Comparison of ENCODE assay signal across 1 cellular context in the genomic region with DNA sequence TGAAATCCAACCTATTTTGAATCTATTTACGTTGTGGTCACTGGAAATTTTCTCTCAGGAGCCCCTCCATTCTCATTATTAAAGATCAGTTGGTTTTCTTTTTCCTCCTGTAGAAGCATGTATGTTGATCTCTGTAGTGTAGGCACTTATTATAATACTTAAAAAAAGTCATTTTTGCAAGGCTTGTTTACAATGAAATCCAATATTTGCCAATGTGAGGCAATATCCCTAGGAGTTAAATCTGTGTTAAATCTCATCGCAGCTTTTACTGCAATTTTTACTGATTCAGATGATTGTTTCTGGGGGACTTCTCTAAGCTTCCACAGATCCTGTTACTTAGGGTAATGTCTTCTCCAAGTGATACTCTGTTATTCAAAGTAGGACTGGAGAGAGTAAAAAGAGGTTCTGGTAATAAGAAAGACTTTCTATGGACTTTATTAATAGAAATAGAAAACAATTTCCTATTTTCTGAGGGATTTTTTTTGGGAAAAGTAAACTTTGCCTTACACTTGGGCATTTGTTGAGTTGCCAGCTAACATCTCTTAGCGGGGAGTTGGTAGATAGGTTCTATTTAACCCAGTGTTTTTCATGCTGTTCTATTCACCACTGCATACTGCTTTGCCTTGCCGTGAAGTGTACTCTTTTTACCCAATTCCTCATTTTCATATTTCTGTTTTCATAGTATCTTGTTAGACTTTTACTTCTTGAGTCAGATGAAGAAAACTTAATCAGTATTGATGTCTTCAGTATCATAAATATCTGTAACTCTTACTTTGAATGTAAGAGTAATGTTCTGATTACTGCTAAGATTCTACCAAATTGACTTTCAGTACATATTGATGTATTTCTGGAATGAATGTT.
TF ChIP-seq lines count a peak whose summit lies in the region.

No MANE protein-coding gene starts in this region.

TF ChIP-seq in WTC11, 78 proteins besides CTCF, POLR2A, EP300 and RAD21 (continued from another document):
- TF ChIP-seq, protein P1, sequence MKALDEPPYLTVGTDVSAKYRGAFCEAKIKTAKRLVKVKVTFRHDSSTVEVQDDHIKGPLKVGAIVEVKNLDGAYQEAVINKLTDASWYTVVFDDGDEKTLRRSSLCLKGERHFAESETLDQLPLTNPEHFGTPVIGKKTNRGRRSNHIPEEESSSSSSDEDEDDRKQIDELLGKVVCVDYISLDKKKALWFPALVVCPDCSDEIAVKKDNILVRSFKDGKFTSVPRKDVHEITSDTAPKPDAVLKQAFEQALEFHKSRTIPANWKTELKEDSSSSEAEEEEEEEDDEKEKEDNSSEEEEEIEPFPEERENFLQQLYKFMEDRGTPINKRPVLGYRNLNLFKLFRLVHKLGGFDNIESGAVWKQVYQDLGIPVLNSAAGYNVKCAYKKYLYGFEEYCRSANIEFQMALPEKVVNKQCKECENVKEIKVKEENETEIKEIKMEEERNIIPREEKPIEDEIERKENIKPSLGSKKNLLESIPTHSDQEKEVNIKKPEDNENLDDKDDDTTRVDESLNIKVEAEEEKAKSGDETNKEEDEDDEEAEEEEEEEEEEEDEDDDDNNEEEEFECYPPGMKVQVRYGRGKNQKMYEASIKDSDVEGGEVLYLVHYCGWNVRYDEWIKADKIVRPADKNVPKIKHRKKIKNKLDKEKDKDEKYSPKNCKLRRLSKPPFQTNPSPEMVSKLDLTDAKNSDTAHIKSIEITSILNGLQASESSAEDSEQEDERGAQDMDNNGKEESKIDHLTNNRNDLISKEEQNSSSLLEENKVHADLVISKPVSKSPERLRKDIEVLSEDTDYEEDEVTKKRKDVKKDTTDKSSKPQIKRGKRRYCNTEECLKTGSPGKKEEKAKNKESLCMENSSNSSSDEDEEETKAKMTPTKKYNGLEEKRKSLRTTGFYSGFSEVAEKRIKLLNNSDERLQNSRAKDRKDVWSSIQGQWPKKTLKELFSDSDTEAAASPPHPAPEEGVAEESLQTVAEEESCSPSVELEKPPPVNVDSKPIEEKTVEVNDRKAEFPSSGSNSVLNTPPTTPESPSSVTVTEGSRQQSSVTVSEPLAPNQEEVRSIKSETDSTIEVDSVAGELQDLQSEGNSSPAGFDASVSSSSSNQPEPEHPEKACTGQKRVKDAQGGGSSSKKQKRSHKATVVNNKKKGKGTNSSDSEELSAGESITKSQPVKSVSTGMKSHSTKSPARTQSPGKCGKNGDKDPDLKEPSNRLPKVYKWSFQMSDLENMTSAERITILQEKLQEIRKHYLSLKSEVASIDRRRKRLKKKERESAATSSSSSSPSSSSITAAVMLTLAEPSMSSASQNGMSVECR (CRISPR knock-in tag; IDR thresholded peaks at IDR 0.05; ENCODE audit: borderline replicate concordance): no peak
- TF ChIP-seq, protein P2, sequence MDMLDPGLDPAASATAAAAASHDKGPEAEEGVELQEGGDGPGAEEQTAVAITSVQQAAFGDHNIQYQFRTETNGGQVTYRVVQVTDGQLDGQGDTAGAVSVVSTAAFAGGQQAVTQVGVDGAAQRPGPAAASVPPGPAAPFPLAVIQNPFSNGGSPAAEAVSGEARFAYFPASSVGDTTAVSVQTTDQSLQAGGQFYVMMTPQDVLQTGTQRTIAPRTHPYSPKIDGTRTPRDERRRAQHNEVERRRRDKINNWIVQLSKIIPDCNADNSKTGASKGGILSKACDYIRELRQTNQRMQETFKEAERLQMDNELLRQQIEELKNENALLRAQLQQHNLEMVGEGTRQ (CRISPR knock-in tag; IDR thresholded peaks at IDR 0.05): no peak
- no peak for TF ChIP-seq EMX1 (CRISPR knock-in tag; IDR thresholded peaks at IDR 0.05)
- no peak for TF ChIP-seq FOXK1 (CRISPR knock-in tag; IDR thresholded peaks at IDR 0.05)
- TF ChIP-seq, protein P3, sequence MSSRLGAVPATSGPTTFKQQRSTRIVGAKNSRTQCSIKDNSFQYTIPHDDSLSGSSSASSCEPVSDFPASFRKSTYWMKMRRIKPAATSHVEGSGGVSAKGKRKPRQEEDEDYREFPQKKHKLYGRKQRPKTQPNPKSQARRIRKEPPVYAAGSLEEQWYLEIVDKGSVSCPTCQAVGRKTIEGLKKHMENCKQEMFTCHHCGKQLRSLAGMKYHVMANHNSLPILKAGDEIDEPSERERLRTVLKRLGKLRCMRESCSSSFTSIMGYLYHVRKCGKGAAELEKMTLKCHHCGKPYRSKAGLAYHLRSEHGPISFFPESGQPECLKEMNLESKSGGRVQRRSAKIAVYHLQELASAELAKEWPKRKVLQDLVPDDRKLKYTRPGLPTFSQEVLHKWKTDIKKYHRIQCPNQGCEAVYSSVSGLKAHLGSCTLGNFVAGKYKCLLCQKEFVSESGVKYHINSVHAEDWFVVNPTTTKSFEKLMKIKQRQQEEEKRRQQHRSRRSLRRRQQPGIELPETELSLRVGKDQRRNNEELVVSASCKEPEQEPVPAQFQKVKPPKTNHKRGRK (CRISPR knock-in tag; IDR thresholded peaks at IDR 0.05; ENCODE audit: borderline replicate concordance): no peak
- no peak for TF ChIP-seq ZNF423 (CRISPR knock-in tag; IDR thresholded peaks at IDR 0.05)
- no peak for TF ChIP-seq JAZF1 (CRISPR knock-in tag; IDR thresholded peaks at IDR 0.05)
- TF ChIP-seq MXD4 (CRISPR knock-in tag; IDR thresholded peaks at IDR 0.05; ENCODE audit: borderline replicate concordance): no peak
- TF ChIP-seq, protein P4, sequence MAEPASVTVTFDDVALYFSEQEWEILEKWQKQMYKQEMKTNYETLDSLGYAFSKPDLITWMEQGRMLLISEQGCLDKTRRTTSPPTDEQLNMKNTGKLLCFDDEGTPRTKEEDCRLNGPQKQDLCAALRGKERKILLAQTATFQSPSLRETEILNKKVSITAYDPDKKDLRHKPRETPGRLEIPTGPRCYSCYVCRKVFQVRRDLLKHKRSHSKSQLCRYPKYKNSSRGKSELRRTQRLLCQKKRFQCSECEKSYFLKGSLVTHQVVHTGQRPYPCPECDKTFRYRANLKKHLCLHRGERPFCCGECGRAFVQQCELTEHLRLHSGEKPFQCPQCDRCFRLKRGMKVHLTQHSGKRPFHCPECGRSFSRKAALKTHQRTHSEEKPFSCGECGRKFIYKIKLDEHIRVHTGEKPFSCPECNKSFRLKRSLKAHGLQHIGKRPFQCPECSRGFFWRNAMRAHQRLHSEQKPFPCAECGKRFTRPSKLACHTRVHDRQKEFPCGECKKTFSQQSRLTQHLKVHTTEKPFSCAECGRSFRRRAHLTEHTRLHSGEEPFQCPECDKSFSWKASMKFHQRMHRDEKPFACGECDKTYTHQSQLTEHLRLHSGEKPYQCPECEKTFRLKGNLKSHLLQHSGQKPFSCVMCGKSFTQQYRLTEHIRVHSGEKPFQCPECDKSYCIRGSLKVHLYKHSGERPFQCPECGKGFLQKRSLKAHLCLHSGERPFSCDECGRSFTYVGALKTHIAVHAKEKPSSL (CRISPR knock-in tag; conservative IDR thresholded peaks at IDR 0.05): no peak
